Comparison of ENCODE assay signal across 24 cellular contexts in genomic region chr2:68544811-68545210, GRCh38.
"Had no signal": no experiment of that assay in that cellular context is flagged by ENCODE, and none has a peak within 500 bp of the region (broad histone marks: within the 10 kb centered on the region; RNA-seq: fewer than 3 reads in every experiment).

No MANE protein-coding gene starts in this region.

- FAIRE-seq: endothelial cell of umbilical vein, islet of Langerhans, keratinocyte had no signal

- H3K4me1 ChIP-seq: esophagus muscularis mucosa, gastrocnemius medialis, heart right ventricle, left lung, lower lobe of right lung had no signal

- H3K27ac ChIP-seq: coronary artery, dorsolateral prefrontal cortex, esophagus muscularis mucosa, gastrocnemius medialis, heart right ventricle, left lung, lower lobe of right lung had no signal

- DNase-seq: dermis blood vessel endothelial cell; dorsolateral prefrontal cortex; effector CD4-positive, alpha-beta T cell; effector memory CD4-positive, alpha-beta T cell; foreskin fibroblast; foreskin melanocyte; gastrocnemius medialis; glutamatergic neuron; head of caudate nucleus; heart right ventricle; hippocampal formation; left cardiac atrium; left lung; left ventricle myocardium superior; lower lobe of right lung; mesenchymal stem cell; mucosa of descending colon; naive B cell; naive thymus-derived CD8-positive, alpha-beta T cell had no signal

- ATAC-seq: gastrocnemius medialis; heart right ventricle; left cardiac atrium; left lung; left ventricle myocardium superior; lower lobe of right lung; mucosa of descending colon; naive thymus-derived CD8-positive, alpha-beta T cell had no signal

- H3K36me3 ChIP-seq: gastrocnemius medialis, left lung, lower lobe of right lung had no signal

- H3K27me3 ChIP-seq: dorsolateral prefrontal cortex, esophagus muscularis mucosa, gastrocnemius medialis, heart right ventricle, left lung had no signal

- H3K4me3 ChIP-seq: coronary artery, dorsolateral prefrontal cortex, esophagus muscularis mucosa, gastrocnemius medialis, heart right ventricle, left lung, lower lobe of right lung, mucosa of descending colon had no signal

- H3K9me3 ChIP-seq: esophagus muscularis mucosa, gastrocnemius medialis, lower lobe of right lung, mucosa of descending colon had no signal
